Comparison of ENCODE assay signal across 1 cellular context in genomic region chr10:62560207-62560819, GRCh38.
TF ChIP-seq lines count a peak whose summit lies in the region.

No MANE protein-coding gene starts in this region.

TF ChIP-seq in K562, 482 proteins besides CTCF, POLR2A, EP300 and RAD21 (continued from another document):
- TF ChIP-seq ZNF277 (CRISPR knock-in tag; IDR thresholded peaks at IDR 0.05; ENCODE audit: borderline replicate concordance) (no peak), ZNF165 (CRISPR knock-in tag; IDR thresholded peaks at IDR 0.05; ENCODE audit: borderline replicate concordance) (0 out of 2 replicates have a peak, but pooled peaks have one; percentile 57), HCFC1 (IDR thresholded peaks at IDR 0.05; ENCODE audit: low read depth, low read length) (no peak), NFIX (CRISPR knock-in tag; IDR thresholded peaks at IDR 0.05; ENCODE audit: low read depth) (no peak), PHF8 (IDR thresholded peaks at IDR 0.05; ENCODE audit: borderline replicate concordance, low read length) (no peak), ZNF830 (CRISPR knock-in tag; IDR thresholded peaks at IDR 0.05) (no peak), SMAD1 (IDR thresholded peaks at IDR 0.05; ENCODE audit: low read depth, low read length, partially characterized antibody) (no peak), KLF13 (tag; IDR thresholded peaks at IDR 0.05; ENCODE audit: borderline replicate concordance, low read depth) (no peak), RBBP5 (IDR thresholded peaks at IDR 0.05; ENCODE audit: borderline replicate concordance, insufficient read depth, low read length, poor library complexity, severe bottlenecking) (no peak), U2AF2 (optimal IDR thresholded peaks at IDR 0.05; ENCODE audit: low read depth, low read length) (no peak), SIN3B (IDR thresholded peaks at IDR 0.05; ENCODE audit: low read depth) (no peak), ATF3 (IDR thresholded peaks at IDR 0.05) (peak; percentile 54; the same call in 1 of the 2 replicates), ATF3 (CRISPR knock-in tag; conservative IDR thresholded peaks at IDR 0.05) (no peak), SOX6 (IDR thresholded peaks at IDR 0.05) (no peak), ELF2 (CRISPR knock-in tag; IDR thresholded peaks at IDR 0.05) (0 out of 2 replicates have a peak, but pooled peaks have one; percentile 23), ZNF79 (CRISPR knock-in tag; IDR thresholded peaks at IDR 0.05; ENCODE audit: low read depth) (no peak), MEIS2 (IDR thresholded peaks at IDR 0.05; ENCODE audit: partially characterized antibody) (peak; percentile 15), SMAD3 (CRISPR knock-in tag; conservative IDR thresholded peaks at IDR 0.05) (no peak), C11orf30 (IDR thresholded peaks at IDR 0.05; ENCODE audit: low read depth) (no peak), GATA2 (CRISPR knock-in tag; IDR thresholded peaks at IDR 0.05) (no peak), HNRNPLL (IDR thresholded peaks at IDR 0.05; ENCODE audit: low read depth, low read length, poor library complexity, severe bottlenecking) (no peak), KLF10 (CRISPR knock-in tag; IDR thresholded peaks at IDR 0.05) (no peak)
